ENCODE assay signal across 8 cellular contexts in the genomic region with DNA sequence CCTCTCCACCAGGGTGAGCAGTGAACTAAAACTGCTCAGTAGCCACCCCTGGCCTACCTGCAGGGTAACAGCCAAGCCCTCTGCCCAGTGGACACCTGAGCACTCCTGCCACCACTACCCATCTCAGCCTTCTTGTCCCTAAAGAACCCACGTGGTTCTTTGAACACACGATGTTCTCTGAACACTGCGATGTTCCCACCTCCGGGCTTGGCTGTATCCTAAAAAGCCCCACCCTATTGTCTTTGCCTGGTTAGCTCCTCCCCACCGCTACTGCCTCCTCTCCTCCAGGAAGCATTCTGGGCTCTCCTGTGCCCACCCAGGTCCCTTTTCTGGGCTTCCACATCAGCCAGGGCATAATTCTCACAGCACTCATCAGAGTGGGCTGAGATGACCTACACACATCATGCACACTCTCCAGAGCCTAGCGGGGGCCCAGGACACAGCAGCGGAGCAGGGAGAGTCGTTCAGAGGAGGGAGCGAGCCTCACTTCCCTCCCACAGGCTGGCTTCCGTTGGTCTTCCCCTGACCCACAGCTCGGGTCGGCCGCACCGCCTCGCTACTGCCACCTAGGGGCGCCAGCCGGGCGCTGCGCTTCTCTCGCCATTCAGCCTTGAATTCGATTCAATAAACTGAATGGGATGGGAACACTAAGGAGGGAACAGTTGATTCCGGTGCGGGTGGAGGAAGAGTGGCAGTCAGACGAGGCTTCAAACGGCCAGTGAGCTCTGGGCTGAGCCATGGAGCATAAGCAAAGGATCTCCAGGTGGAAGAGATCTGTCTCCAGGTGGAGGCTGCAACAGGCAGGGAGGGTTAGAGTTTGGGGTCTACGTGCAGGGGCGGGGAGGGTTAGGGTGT.
DNase-seq lines count a peak whose midpoint lies in the region; ATAC-seq and TF ChIP-seq lines count a peak whose summit lies in the region.

No MANE protein-coding gene starts in this region.

- POLR2A ChIA-PET in HEK293T (lab: Yijun Ruan, JAX) = interaction anchor here (0.6 to 1.6 kb wide), 2 partner anchors 13 to 58 kb away, joined by 3 to 12 read pairs; a partner anchor contains a TSS

- no peak for ATAC-seq in GM21390 (IDR thresholded peaks at IDR 0.05; ENCODE audit: unreplicated experiment)

- DNase-seq in CMK (ENCODE audit: low read depth) (peak; percentile 61), HEK293T (ENCODE audit: extremely low spot score) (peak; percentile 85), NCI-H345 (lab: John Stamatoyannopoulos, UW) (peak; percentile 71), dedifferentiated amniotic fluid mesenchymal stem cell (ENCODE audit: extremely low spot score) (peak; percentile 51), left kidney (ENCODE audit: low read depth, low spot score) (peak; percentile 90)
- DNase-seq in activated CD4-positive, alpha-beta T cell treated with anti-CD3 and anti-CD28 coated beads for 48 hours = peak; percentile 86
- peak; percentile 60 to 62 for DNase-seq in stimulated activated CD4-positive, alpha-beta T cell treated with anti-CD3 and anti-CD28 coated beads, Interleukin-1b, Interleukin-23, amount 100 ng/mL, for 4 hours (ENCODE audit: low read depth in 2 of 2)

- CTCF ChIA-PET in HEK293T (lab: Yijun Ruan, JAX) = interaction anchor here (0.5 to 1.8 kb wide), 8 partner anchors 13 to 197 kb away, joined by 3 to 7 read pairs (median 4); no protein-coding TSS in a partner anchor

TF ChIP-seq in HEK293T, 16 proteins besides CTCF, POLR2A, EP300 and RAD21:
- TF ChIP-seq ELF4 (IDR thresholded peaks at IDR 0.05) (no peak), SUZ12 (IDR thresholded peaks at IDR 0.05) (no peak), CTBP1 (IDR thresholded peaks at IDR 0.05; ENCODE audit: borderline replicate concordance) (no peak), SP1 (IDR thresholded peaks at IDR 0.05) (no peak), BHLHE40 (IDR thresholded peaks at IDR 0.05; ENCODE audit: borderline replicate concordance) (no peak), ARNT (IDR thresholded peaks at IDR 0.05) (no peak)
- TF ChIP-seq, protein P1, sequence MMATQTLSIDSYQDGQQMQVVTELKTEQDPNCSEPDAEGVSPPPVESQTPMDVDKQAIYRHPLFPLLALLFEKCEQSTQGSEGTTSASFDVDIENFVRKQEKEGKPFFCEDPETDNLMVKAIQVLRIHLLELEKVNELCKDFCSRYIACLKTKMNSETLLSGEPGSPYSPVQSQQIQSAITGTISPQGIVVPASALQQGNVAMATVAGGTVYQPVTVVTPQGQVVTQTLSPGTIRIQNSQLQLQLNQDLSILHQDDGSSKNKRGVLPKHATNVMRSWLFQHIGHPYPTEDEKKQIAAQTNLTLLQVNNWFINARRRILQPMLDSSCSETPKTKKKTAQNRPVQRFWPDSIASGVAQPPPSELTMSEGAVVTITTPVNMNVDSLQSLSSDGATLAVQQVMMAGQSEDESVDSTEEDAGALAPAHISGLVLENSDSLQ (IDR thresholded peaks at IDR 0.05) = peak; percentile 66
